In the genomic region with DNA sequence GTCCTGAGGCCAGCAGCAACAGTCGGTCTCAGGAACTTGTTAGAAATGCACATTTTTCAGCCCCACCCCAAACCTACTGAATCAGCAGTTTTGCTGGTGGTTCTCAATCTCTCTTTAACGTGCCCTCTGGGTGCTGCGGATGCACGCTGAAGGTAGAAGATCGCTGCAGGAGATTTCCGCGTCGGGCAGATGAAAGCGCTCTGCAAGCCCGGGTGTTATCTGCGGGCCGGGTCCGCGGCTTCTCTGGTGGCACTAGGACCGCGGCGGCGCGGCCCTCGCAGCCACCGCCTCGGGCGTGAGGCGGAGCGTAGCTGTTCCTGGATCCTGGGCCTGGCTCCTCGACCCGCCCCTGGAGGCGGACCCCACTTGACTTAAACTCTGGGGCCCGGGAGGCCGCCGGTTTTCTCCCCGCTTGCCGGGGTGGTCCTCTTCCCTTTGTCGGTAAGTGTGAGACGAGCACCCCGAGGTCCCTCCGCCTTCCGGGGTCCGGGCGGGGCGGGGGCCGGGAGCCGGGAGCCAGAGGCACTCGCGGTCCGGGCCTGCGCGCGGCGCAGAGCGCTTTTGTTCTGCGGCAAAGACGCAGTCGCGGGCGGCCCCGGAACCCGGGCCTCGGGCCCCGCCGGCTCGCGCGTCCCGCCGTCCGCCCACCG, we compare ENCODE assay signal across 8 cellular contexts. TPM values are rescaled to one million over a fixed set of nuclear protein-coding genes. Genes with fewer than 3 reads are reported as not detected.
DNase-seq lines count a peak whose midpoint lies in the region; ATAC-seq and TF ChIP-seq lines count a peak whose summit lies in the region.

A gene with protein sequence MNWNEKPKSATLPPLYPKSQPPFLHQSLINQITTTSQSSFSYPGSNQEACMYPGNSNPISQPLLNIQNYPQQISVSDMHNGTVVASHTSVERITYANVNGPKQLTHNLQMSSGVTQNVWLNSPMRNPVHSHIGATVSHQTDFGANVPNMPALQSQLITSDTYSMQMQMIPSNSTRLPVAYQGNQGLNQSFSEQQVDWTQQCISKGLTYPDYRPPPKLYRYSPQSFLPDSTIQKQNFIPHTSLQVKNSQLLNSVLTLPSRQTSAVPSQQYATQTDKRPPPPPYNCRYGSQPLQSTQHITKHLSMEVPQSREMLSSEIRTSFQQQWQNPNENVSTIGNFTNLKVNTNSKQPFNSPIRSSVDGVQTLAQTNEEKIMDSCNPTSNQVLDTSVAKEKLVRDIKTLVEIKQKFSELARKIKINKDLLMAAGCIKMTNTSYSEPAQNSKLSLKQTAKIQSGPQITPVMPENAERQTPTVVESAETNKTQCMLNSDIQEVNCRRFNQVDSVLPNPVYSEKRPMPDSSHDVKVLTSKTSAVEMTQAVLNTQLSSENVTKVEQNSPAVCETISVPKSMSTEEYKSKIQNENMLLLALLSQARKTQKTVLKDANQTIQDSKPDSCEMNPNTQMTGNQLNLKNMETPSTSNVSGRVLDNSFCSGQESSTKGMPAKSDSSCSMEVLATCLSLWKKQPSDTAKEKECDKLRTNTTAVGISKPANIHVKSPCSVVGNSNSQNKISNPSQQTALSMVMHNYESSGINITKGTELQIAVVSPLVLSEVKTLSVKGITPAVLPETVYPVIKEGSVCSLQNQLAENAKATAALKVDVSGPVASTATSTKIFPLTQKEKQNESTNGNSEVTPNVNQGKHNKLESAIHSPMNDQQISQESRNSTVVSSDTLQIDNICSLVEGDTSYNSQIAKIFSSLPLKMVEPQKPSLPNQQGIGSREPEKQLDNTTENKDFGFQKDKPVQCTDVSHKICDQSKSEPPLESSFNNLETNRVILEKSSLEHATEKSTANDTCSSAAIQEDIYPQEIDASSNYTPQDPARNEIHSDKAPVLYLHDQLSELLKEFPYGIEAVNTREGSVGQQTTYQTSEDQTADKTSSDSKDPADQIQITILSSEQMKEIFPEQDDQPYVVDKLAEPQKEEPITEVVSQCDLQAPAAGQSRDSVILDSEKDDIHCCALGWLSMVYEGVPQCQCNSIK (N-terminal part only) (plus strand): TSS at position 365 of the 650 bp plus-strand sequence. CDS start 21,541 bp downstream, outside the sequence.

- intact Hi-C loops in Right ventricle myocardium inferior (cut with DNase I), result loop anchor here (5.0 kb wide), 2 partner anchors 87 to 232 kb away; a partner anchor contains a TSS
- intact Hi-C loops in ovary (cut with DNase I), result loop anchor here in 2 of 4 donors (5.0 to 10.0 kb wide), 2 partner anchors 292 to 304 kb away; a partner anchor contains a TSS

- peak within 1 kb of the TSS; percentile 94 for H3K27ac Mint-ChIP-seq in activated naive CD8-positive, alpha-beta T cell treated with anti-CD3 and anti-CD28 coated beads, Interleukin-2, amount 10 ng/mL, durations not matched to agents 7 days and 5 days

- no peaks in the 10 kb centered on the region for H3K27me3 Mint-ChIP-seq in activated naive CD8-positive, alpha-beta T cell treated with anti-CD3 and anti-CD28 coated beads, Interleukin-2, amount 10 ng/mL, durations not matched to agents 7 days and 5 days

- H3K4me2 ChIP-seq in SU-DHL-6 (ENCODE audit: low read depth, low read length, poor library complexity, severe bottlenecking), result peak within 1 kb of the TSS; percentile 88

- no peak for TF ChIP-seq CTCF in GM12864 (IDR thresholded peaks at IDR 0.05; ENCODE audit: low read depth, low read length, missing control alignments)
- no peak for TF ChIP-seq CTCF in SU-DHL-6 (IDR thresholded peaks at IDR 0.05; ENCODE audit: insufficient read depth, low read length, poor library complexity, severe bottlenecking)
- peak in 1 of 3 donors; percentile 9 for TF ChIP-seq CTCF in ovary (IDR thresholded peaks at IDR 0.05)

- peaks cover 22% of the 10 kb centered on the region for H3F3A ChIP-seq in SU-DHL-6 (ENCODE audit: insufficient read depth)

- H3K9me3 ChIP-seq in SU-DHL-6 (ENCODE audit: insufficient read depth, low read length) (no peaks in the 10 kb centered on the region), ovary (no peaks in the 10 kb centered on the region), thymus (ENCODE audit: control insufficient read depth) (no peaks in the 10 kb centered on the region)

- peak; percentile 52 for TF ChIP-seq POLR2A in ovary (IDR thresholded peaks at IDR 0.05)

- H3K9me3 Mint-ChIP-seq in activated naive CD8-positive, alpha-beta T cell treated with anti-CD3 and anti-CD28 coated beads, Interleukin-2, amount 10 ng/mL, durations not matched to agents 7 days and 5 days, result peaks cover 17% of the 10 kb centered on the region

- peak; percentile 94 for ATAC-seq in HG02678 (IDR thresholded peaks at IDR 0.05; ENCODE audit: unreplicated experiment)
- ATAC-seq in activated naive CD8-positive, alpha-beta T cell treated with anti-CD3 and anti-CD28 coated beads, Interleukin-2, amount 10 ng/mL, durations not matched to agents 7 days and 5 days (ENCODE audit: low read depth), result peak; percentile 81
- peak; percentile 99 for ATAC-seq in Right ventricle myocardium inferior

- POLR2A ChIA-PET in activated naive CD8-positive, alpha-beta T cell treated with anti-CD3 and anti-CD28 coated beads, Interleukin-2, amount 10 ng/mL, durations not matched to agents 7 days and 5 days (lab: Charles Lee), result interaction anchor here (0.5 to 3.3 kb wide), 22 partner anchors 9 to 306 kb away, joined by 3 to 32 read pairs (median 7); a partner anchor contains a TSS

- H3K27ac ChIP-seq in SU-DHL-6 (ENCODE audit: low read depth, low read length) (peak within 1 kb of the TSS; percentile 89), ovary (peak within 1 kb of the TSS; percentile 76 to 83), thymus (ENCODE audit: low read depth) (peak within 1 kb of the TSS; percentile 99)

- no peaks in the 10 kb centered on the region for H4K20me1 ChIP-seq in SU-DHL-6 (ENCODE audit: low read depth, low read length)

- whole genome bisulfite sequencing in ovary, 3 donors, result 0 to 1% (median 0%) methylated on average over 56 to 68 of the region's 68 CpGs
- under 1% methylated on average over 68 of the region's 68 CpGs for WGBS in thymus

- peaks cover 52% of the 10 kb centered on the region for H3K4me1 Mint-ChIP-seq in activated naive CD8-positive, alpha-beta T cell treated with anti-CD3 and anti-CD28 coated beads, Interleukin-2, amount 10 ng/mL, durations not matched to agents 7 days and 5 days

- no peaks in the 10 kb centered on the region for H3K9me2 ChIP-seq in SU-DHL-6 (replicated peaks; ENCODE audit: insufficient read depth, low read length)

- peak within 1 kb of the TSS; percentile 93 for H3K4me3 Mint-ChIP-seq in activated naive CD8-positive, alpha-beta T cell treated with anti-CD3 and anti-CD28 coated beads, Interleukin-2, amount 10 ng/mL, durations not matched to agents 7 days and 5 days

- H3K27me3 ChIP-seq in SU-DHL-6 (ENCODE audit: low read length) (no peaks in the 10 kb centered on the region), ovary (no peaks in the 10 kb centered on the region), thymus (ENCODE audit: control insufficient read depth, insufficient read depth) (no peaks in the 10 kb centered on the region)

- H3K4me1 ChIP-seq in ovary (ENCODE audit: insufficient read depth), result peaks cover 6% of the 10 kb centered on the region
- H3K4me1 ChIP-seq in thymus (ENCODE audit: control insufficient read depth, insufficient read depth, low read length), result peaks cover 17% of the 10 kb centered on the region

- H2AFZ ChIP-seq in SU-DHL-6 (ENCODE audit: low read depth, low read length, severe bottlenecking), result peak within 1 kb of the TSS; percentile 42

- peak within 1 kb of the TSS; percentile 64 for H3K9ac ChIP-seq in SU-DHL-6 (ENCODE audit: low read length)

- H3K4me3 ChIP-seq in GM12864 (ENCODE audit: low read depth, low read length) (peak within 1 kb of the TSS; percentile 80), SU-DHL-6 (ENCODE audit: insufficient read depth, low read length, poor library complexity, severe bottlenecking) (peak within 1 kb of the TSS; percentile 85), ovary (peak within 1 kb of the TSS; percentile 82), thymus (ENCODE audit: low read length) (peak within 1 kb of the TSS; percentile 97)

- H3K36me3 ChIP-seq in SU-DHL-6 (ENCODE audit: low read length) (peaks cover 25% of the 10 kb centered on the region), ovary (no peaks in the 10 kb centered on the region), thymus (ENCODE audit: control insufficient read depth, insufficient read depth) (peaks cover 9% of the 10 kb centered on the region)

- peak; percentile 78 for DNase-seq in GM12864 (ENCODE audit: low read depth)
- DNase-seq in NCI-H1105 treated with DMSO at 0.1 percent for 48 hours (lab: John Stamatoyannopoulos, UW), result peak; percentile 91
- DNase-seq in activated naive CD8-positive, alpha-beta T cell treated with anti-CD3 and anti-CD28 coated beads, Interleukin-2, amount 10 ng/mL, durations not matched to agents 7 days and 5 days, result peak; percentile 92
- DNase-seq in Right ventricle myocardium inferior (ENCODE audit: missing footprints), result peak; percentile 95
- peak; percentile 84 to 91 (median 87) for DNase-seq in ovary

- H3K79me2 ChIP-seq in SU-DHL-6 (ENCODE audit: insufficient read depth, low read length), result peaks cover 56% of the 10 kb centered on the region

- peaks cover 57% of the 10 kb centered on the region for H3K36me3 Mint-ChIP-seq in activated naive CD8-positive, alpha-beta T cell treated with anti-CD3 and anti-CD28 coated beads, Interleukin-2, amount 10 ng/mL, durations not matched to agents 7 days and 5 days

- TF ChIP-seq EP300 in ovary (IDR thresholded peaks at IDR 0.05), result no peak

RNA-seq across cellular contexts. Expression of the gene that starts here (rescaled TPM):
- 100 to 1,000 TPM; 252 to 261 TPM for total RNA-seq in activated naive CD8-positive, alpha-beta T cell treated with anti-CD3 and anti-CD28 coated beads, Interleukin-2, amount 10 ng/mL, durations not matched to agents 7 days and 5 days
- total RNA-seq in Right ventricle myocardium inferior (21.7 TPM), ovary (100 to 1,000 TPM; 145 to 304 (median 157) TPM)
- polyA plus RNA-seq in ovary (100 to 1,000 TPM in 1 of 2 donors, 10 to 100 TPM in 1; 87.1 to 123 TPM), thymus (323 TPM)

Comparison
In these comparisons a context has a peak if more than half of its experiments do, and no peak if none do; other contexts are left out.
1. Peak in every context shown above with its lines: DNase-seq, ATAC-seq, H3K4me3 ChIP-seq and H3K27ac ChIP-seq.